In the genomic region with DNA sequence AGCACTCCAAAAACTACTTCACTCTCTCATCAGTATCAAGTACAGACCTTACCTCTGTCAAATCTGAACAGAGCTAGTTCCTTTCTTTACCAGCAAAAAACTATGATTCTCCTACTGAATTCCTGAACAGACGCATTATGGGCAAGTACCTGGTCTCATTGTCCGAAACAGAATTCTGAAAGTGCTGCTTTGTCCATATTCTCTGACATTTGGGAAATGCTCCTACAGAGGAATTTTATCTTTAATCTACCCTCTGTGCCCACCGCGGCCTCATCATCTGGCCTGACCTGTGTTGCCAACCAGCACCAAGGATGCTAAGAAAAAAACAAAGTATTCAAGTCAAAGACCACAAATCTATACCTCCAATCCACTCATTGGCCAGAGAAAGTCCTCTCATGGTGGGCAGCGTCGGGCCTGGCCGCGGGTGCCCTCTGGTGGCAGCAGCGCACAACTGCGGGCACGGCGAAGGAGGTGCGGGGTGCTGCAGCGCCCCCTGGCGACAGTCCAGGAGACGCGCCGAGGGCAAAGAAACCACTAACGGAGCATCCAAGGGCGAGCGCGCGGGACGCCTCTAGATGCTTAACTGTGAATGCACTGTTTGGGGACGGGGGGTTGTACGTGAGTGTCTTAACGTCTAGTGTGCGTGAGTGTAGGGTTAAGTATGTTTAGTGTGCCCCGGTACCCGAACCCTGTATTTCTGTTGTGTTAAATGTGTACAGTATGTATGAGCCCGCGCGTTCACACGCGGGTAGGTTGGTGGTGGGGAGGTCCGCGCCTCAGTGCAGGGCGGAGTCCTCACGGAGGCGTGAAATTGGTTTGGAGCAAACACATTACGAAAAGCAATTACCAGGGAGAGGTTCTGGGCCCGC, we compare ENCODE assay signal across 8 cellular contexts. TPM values are rescaled to one million over a fixed set of nuclear protein-coding genes. Genes with fewer than 3 reads are reported as not detected.
DNase-seq lines count a peak whose midpoint lies in the region; ATAC-seq and TF ChIP-seq lines count a peak whose summit lies in the region.

No MANE protein-coding gene starts in this region.

- no peaks in the 10 kb centered on the region for H3K79me2 ChIP-seq in SU-DHL-6 (ENCODE audit: insufficient read depth, low read length)

- no peak overlapping the region for H2AFZ ChIP-seq in SU-DHL-6 (ENCODE audit: low read depth, low read length, severe bottlenecking)

- peak; percentile 75 for ATAC-seq in GM21447 (IDR thresholded peaks at IDR 0.05; ENCODE audit: unreplicated experiment)
- ATAC-seq in GM19023 (IDR thresholded peaks at IDR 0.05; ENCODE audit: unreplicated experiment), result no peak

- H3F3A ChIP-seq in SU-DHL-6 (ENCODE audit: insufficient read depth), result no peaks in the 10 kb centered on the region

- H4K20me1 ChIP-seq in SU-DHL-6 (ENCODE audit: low read depth, low read length), result no peaks in the 10 kb centered on the region

- H3K9me3 ChIP-seq in SU-DHL-6 (ENCODE audit: insufficient read depth, low read length) (no peaks in the 10 kb centered on the region), cardiac muscle cell (ENCODE audit: low read depth) (no peaks in the 10 kb centered on the region)

- H3K27ac ChIP-seq in SU-DHL-6 (ENCODE audit: low read depth, low read length) (no peak overlapping the region), cardiac muscle cell (no peak overlapping the region)

- H3K9me2 ChIP-seq in SU-DHL-6 (replicated peaks; ENCODE audit: insufficient read depth, low read length), result no peaks in the 10 kb centered on the region

- H3K36me3 ChIP-seq in SU-DHL-6 (ENCODE audit: low read length) (no peaks in the 10 kb centered on the region), cardiac muscle cell (no peaks in the 10 kb centered on the region)

- H3K9ac ChIP-seq in SU-DHL-6 (ENCODE audit: low read length), result no peak overlapping the region

- H3K4me3 ChIP-seq in SU-DHL-6 (ENCODE audit: insufficient read depth, low read length, poor library complexity, severe bottlenecking) (no peak overlapping the region), cardiac muscle cell (no peak overlapping the region)

- H3K4me2 ChIP-seq in SU-DHL-6 (ENCODE audit: low read depth, low read length, poor library complexity, severe bottlenecking), result no peak overlapping the region

- peak; percentile 100 for TF ChIP-seq CTCF in SU-DHL-6 (IDR thresholded peaks at IDR 0.05; ENCODE audit: insufficient read depth, low read length, poor library complexity, severe bottlenecking)
- peak; percentile 100 for TF ChIP-seq CTCF in cardiac muscle cell (IDR thresholded peaks at IDR 0.05; ENCODE audit: low read depth, low read length)

- no peaks in the 10 kb centered on the region for H3K4me1 ChIP-seq in cardiac muscle cell (ENCODE audit: low read depth)

- no peaks in the 10 kb centered on the region for H3K27me3 ChIP-seq in SU-DHL-6 (ENCODE audit: low read length)
- H3K27me3 ChIP-seq in cardiac muscle cell, result peaks cover 45% of the 10 kb centered on the region

- DNase-seq in DMS153 (lab: John Stamatoyannopoulos, UW), result peak; percentile 22
- DNase-seq in LoVo (ENCODE audit: low spot score), result peak; percentile 88
- peak; percentile 74 for DNase-seq in activated naive CD4-positive, alpha-beta T cell treated with anti-CD3 and anti-CD28 coated beads, Interleukin-2, amount 50 U/mL, for 16 hours
- DNase-seq in cardiac muscle cell (ENCODE audit: low read depth in 1 of 2, low spot score in 1 of 2), result peak; percentile 80 to 84
- DNase-seq in renal cortical epithelial cell (ENCODE audit: low read depth), result peak; percentile 13

RNA-seq across cellular contexts. Expression of a gene that starts 5.0 kb away (rescaled TPM):
- total RNA-seq in cardiac muscle cell, result 0.36 and 1.6 TPM in 2 replicates
- polyA plus RNA-seq in cardiac muscle cell, result 1.1 and 1.3 TPM in 2 replicates
- not detected in 2 replicates for total RNA-seq in renal cortical epithelial cell

RNA-seq across cellular contexts. Expression of a gene that starts 14.5 kb away (rescaled TPM):
- 1.0 and 1.4 TPM in 2 replicates for total RNA-seq in cardiac muscle cell
- 0.57 TPM in 1 of 2 replicates, not detected in the other for polyA plus RNA-seq in cardiac muscle cell
- total RNA-seq in renal cortical epithelial cell, result not detected in 2 replicates

RNA-seq across cellular contexts. Expression of a gene that starts 37.8 kb away (rescaled TPM):
- not detected in 2 replicates for total RNA-seq in cardiac muscle cell
- polyA plus RNA-seq in cardiac muscle cell, result not detected in 2 replicates
- total RNA-seq in renal cortical epithelial cell, result not detected in 2 replicates

RNA-seq across cellular contexts. Expression of a gene that starts 54.5 kb away (rescaled TPM):
- 34.3 and 38.1 TPM in 2 replicates for total RNA-seq in cardiac muscle cell
- 32.7 and 32.9 TPM in 2 replicates for polyA plus RNA-seq in cardiac muscle cell
- total RNA-seq in renal cortical epithelial cell, result 80.6 and 82.7 TPM in 2 replicates

RNA-seq across cellular contexts. Expression of a gene that starts 59.8 kb away (rescaled TPM):
- 37.0 and 45.5 TPM in 2 replicates for total RNA-seq in cardiac muscle cell
- 26.9 and 31.7 TPM in 2 replicates for polyA plus RNA-seq in cardiac muscle cell
- 49.1 and 65.9 TPM in 2 replicates for total RNA-seq in renal cortical epithelial cell

Comparison
In these comparisons a context has a peak if more than half of its experiments do, and no peak if none do; other contexts are left out.
1. DNase-seq: peak in every context shown above with its lines; median percentile 88 in LoVo; 82 in cardiac muscle cell; 74 in activated naive CD4-positive, alpha-beta T cell treated with anti-CD3 and anti-CD28 coated beads, Interleukin-2, amount 50 U/mL, for 16 hours; 22 in DMS153; 13 in renal cortical epithelial cell.